Comparison of ENCODE assay signal across 14 cellular contexts in the genomic region with DNA sequence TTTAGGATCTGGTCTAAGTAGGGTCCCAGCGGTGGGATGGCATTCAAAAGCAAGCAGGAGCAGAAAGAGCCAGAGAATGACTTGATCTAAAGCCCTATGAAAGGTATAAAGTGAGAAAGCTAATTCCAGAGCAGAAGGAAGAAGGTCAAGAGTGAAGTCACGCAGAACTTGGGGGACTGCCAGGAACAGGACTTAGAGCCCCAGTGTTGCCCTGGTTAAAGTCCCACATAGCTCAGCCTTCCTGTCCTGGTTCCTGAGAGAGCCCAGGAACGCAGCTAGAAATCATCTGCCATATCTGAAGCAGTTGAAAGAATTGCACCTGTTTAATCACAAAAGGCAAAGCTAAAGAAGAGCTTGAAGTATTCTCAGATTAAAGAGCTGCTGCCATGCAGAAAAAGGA.
DNase-seq lines count a peak whose midpoint lies in the region; ATAC-seq and TF ChIP-seq lines count a peak whose summit lies in the region.
"Had no signal": no experiment of that assay in that cellular context is flagged by ENCODE, and none has a peak within 500 bp of the region (broad histone marks: within the 10 kb centered on the region; RNA-seq: fewer than 3 reads in every experiment).

No MANE protein-coding gene starts in this region.

- no peak overlapping the region for H4K91ac ChIP-seq in trophoblast cell (ENCODE audit: low read depth, low read length)

- no peaks in the 10 kb centered on the region for H3K36me3 ChIP-seq in MG63
- H3K36me3 ChIP-seq in esophagus muscularis mucosa: no peaks in the 10 kb centered on the region
- H3K36me3 ChIP-seq in liver (ENCODE audit: control insufficient read depth in 4 of 4, insufficient read depth in 3 of 4, low read depth in 1 of 4, low read length in 3 of 4): no peaks in the 10 kb centered on the region
- no peaks in the 10 kb centered on the region for H3K36me3 ChIP-seq in trophoblast cell (ENCODE audit: control insufficient read depth in 1 of 2, insufficient read depth in 2 of 2, low read length in 2 of 2)
- H3K36me3 ChIP-seq: vagina had no signal

- H4K12ac ChIP-seq in trophoblast cell (ENCODE audit: low read depth, low read length): no peak overlapping the region

- no peak overlapping the region for H3K14ac ChIP-seq in trophoblast cell (ENCODE audit: low read length)

- H2AFZ ChIP-seq in trophoblast cell (ENCODE audit: insufficient read depth, low read length, poor library complexity): no peak overlapping the region

- peak overlapping the region in 1 of 2 donors; percentile 42 for H3K9ac ChIP-seq in liver (ENCODE audit: low read depth in 1 of 2, low read length in 2 of 2)
- H3K9ac ChIP-seq in trophoblast cell (ENCODE audit: low read length): no peak overlapping the region

- intact Hi-C loops in esophagus muscularis mucosa (cut with DNase I): no loop called here
- intact Hi-C loops in sciatic nerve (cut with DNase I): no loop called here

- no peak overlapping the region for H2AK5ac ChIP-seq in trophoblast cell (ENCODE audit: low read length)

- H2BK12ac ChIP-seq in trophoblast cell (ENCODE audit: low read length): no peak overlapping the region

- H3K4me3 ChIP-seq in MG63 (no peak overlapping the region), esophagus muscularis mucosa (no peak overlapping the region), liver (ENCODE audit: low read depth in 1 of 3, low read length in 3 of 3) (no peak overlapping the region), trophoblast cell (ENCODE audit: low read depth, low read length) (no peak overlapping the region)
- H3K4me3 ChIP-seq: dorsolateral prefrontal cortex, vagina had no signal

- H3K27me3 ChIP-seq in MG63: 0 out of 2 replicates have a peak, but pooled peaks cover 6% of the 10 kb centered on the region
- H3K27me3 ChIP-seq in esophagus muscularis mucosa: no peaks in the 10 kb centered on the region
- no peaks in the 10 kb centered on the region for H3K27me3 ChIP-seq in liver (ENCODE audit: control insufficient read depth in 4 of 4, insufficient read depth in 4 of 4, low read length in 3 of 4)
- no peaks in the 10 kb centered on the region for H3K27me3 ChIP-seq in trophoblast cell (ENCODE audit: insufficient read depth, low read length)
- H3K27me3 ChIP-seq: dorsolateral prefrontal cortex, vagina had no signal

- H3K27ac ChIP-seq in esophagus muscularis mucosa (replicated peaks in 1 of 4) (peak overlapping the region; percentile 20 to 58 (median 46)), liver (ENCODE audit: low read depth in 1 of 2, low read length in 2 of 2) (no peak overlapping the region), trophoblast cell (ENCODE audit: low read depth, low read length) (no peak overlapping the region)
- H3K27ac ChIP-seq: dorsolateral prefrontal cortex, vagina had no signal

- H3K4me2 ChIP-seq in trophoblast cell (ENCODE audit: low read length): no peak overlapping the region

- ATAC-seq in sciatic nerve: peak; percentile 32
- no peak for ATAC-seq in HG02938 (IDR thresholded peaks at IDR 0.05; ENCODE audit: unreplicated experiment)
- ATAC-seq: activated naive CD8-positive, alpha-beta T cell treated with anti-CD3 and anti-CD28 coated beads, Interleukin-2, amount 50 U/mL, for 24 hours; Panc1 had no signal

- no peak for TF ChIP-seq EP300 in esophagus muscularis mucosa (IDR thresholded peaks at IDR 0.05)

- no peak overlapping the region for H2BK120ac ChIP-seq in trophoblast cell (ENCODE audit: insufficient read depth, low read length, poor library complexity)

- H3K4me1 ChIP-seq in esophagus muscularis mucosa (peaks cover 0 to 14% (median 14%) of the 10 kb centered on the region in 4 donors), liver (ENCODE audit: control insufficient read depth in 4 of 4, insufficient read depth in 4 of 4, low read length in 3 of 4) (peaks cover 0 to 6% (median 4%) of the 10 kb centered on the region in 4 donors), trophoblast cell (ENCODE audit: control insufficient read depth in 1 of 2, insufficient read depth in 2 of 2, low read length in 2 of 2) (no peaks in the 10 kb centered on the region)
- H3K4me1 ChIP-seq: vagina had no signal

- no peak overlapping the region for H2BK5ac ChIP-seq in trophoblast cell (ENCODE audit: low read depth, low read length, poor library complexity)

- H3K18ac ChIP-seq in trophoblast cell (ENCODE audit: low read length): no peak overlapping the region

- TF ChIP-seq RAD21 in liver (IDR thresholded peaks at IDR 0.05): peak; percentile 15 to 53

- WGBS in esophagus muscularis mucosa: 22% methylated on average over 3 of the region's 3 CpGs
- WGBS in liver: 33% methylated on average over 3 of the region's 3 CpGs
- WGBS in trophoblast cell (ENCODE audit: extremely low coverage, insufficient coverage, insufficient read length): no CpG with 5 or more reads among the region's 3 CpGs

- TF ChIP-seq CTCF in esophagus muscularis mucosa (IDR thresholded peaks at IDR 0.05): no peak
- TF ChIP-seq CTCF in liver (IDR thresholded peaks at IDR 0.05; ENCODE audit: low read depth, low read length, missing input control): no peak

- no peaks in the 10 kb centered on the region for H3K79me2 ChIP-seq in trophoblast cell (ENCODE audit: control insufficient read depth, insufficient read depth, low read length, poor library complexity)

- no peaks in the 10 kb centered on the region for H3K9me3 ChIP-seq in MG63
- no peaks in the 10 kb centered on the region for H3K9me3 ChIP-seq in esophagus muscularis mucosa
- no peaks in the 10 kb centered on the region for H3K9me3 ChIP-seq in liver (ENCODE audit: control insufficient read depth in 4 of 4, low read length in 3 of 4)
- no peaks in the 10 kb centered on the region for H3K9me3 ChIP-seq in trophoblast cell (ENCODE audit: insufficient read depth, low read depth, low read length)
- H3K9me3 ChIP-seq: vagina had no signal

- H3K23ac ChIP-seq in trophoblast cell (ENCODE audit: low read length): no peak overlapping the region

- no peaks in the 10 kb centered on the region for H3K79me1 ChIP-seq in trophoblast cell (ENCODE audit: low read length)

- H4K8ac ChIP-seq in trophoblast cell (ENCODE audit: low read depth, low read length): no peak overlapping the region

- H3K4ac ChIP-seq in trophoblast cell (ENCODE audit: low read depth, low read length): no peak overlapping the region

- no peak for TF ChIP-seq POLR2A in esophagus muscularis mucosa (IDR thresholded peaks at IDR 0.05; ENCODE audit: low read depth)

- peak; percentile 10 for DNase-seq in MG63
- DNase-seq in esophagus muscularis mucosa (ENCODE audit: extremely low spot score): no peak
- DNase-seq in sciatic nerve (ENCODE audit: low spot score): peak; percentile 62
- DNase-seq in DMS153 (lab: John Stamatoyannopoulos, UW): no peak
- no peak for DNase-seq in HUDEP-2 (lab: John Stamatoyannopoulos, UW; ENCODE audit: unreplicated experiment in 76 of 76)
- DNase-seq in trophoblast cell: no peak
- DNase-seq: activated CD4-positive, alpha-beta T cell treated with anti-CD3 and anti-CD28 coated beads for 1 hour; activated naive CD8-positive, alpha-beta T cell treated with anti-CD3 and anti-CD28 coated beads, Interleukin-2, amount 50 U/mL, for 24 hours; dorsolateral prefrontal cortex; NCI-H1048 had no signal

TF ChIP-seq in liver, 16 proteins besides CTCF, POLR2A, EP300 and RAD21:
- TF ChIP-seq HNF4G (IDR thresholded peaks at IDR 0.05) (no peak), HNF4A (conservative IDR thresholded peaks at IDR 0.05) (peak; percentile 40 to 55)

Comparison
In these comparisons a context has a peak if more than half of its experiments do, and no peak if none do; other contexts are left out.
1. DNase-seq: peak in MG63 (single experiment) and sciatic nerve (single experiment); none in esophagus muscularis mucosa (single experiment), DMS153 (single experiment), HUDEP-2 (0 of 76) and trophoblast cell (0 of 2).
2. H3K27ac ChIP-seq: peak in esophagus muscularis mucosa (4 of 4); none in liver (0 of 2) and trophoblast cell (single experiment).